ENCODE assay signal across 14 cellular contexts in genomic region chr14:22972313-22972930, GRCh38. TPM values are rescaled to one million over a fixed set of nuclear protein-coding genes. Genes with fewer than 3 reads are reported as not detected.
DNase-seq lines count a peak whose midpoint lies in the region; ATAC-seq and TF ChIP-seq lines count a peak whose summit lies in the region.
"Had no signal": no experiment of that assay in that cellular context is flagged by ENCODE, and none has a peak within 500 bp of the region (broad histone marks: within the 10 kb centered on the region; RNA-seq: fewer than 3 reads in every experiment).

No MANE protein-coding gene starts in this region.

- H3K27ac ChIP-seq in mammary epithelial cell (ENCODE audit: insufficient read depth, low read depth, low read length) (no peak overlapping the region), IMR-90 (ENCODE audit: insufficient read depth, low read length) (no peak overlapping the region), SK-N-MC (0 out of 2 replicates have a peak overlapping the region, but pooled peaks have one; percentile 35)
- H3K27ac ChIP-seq: 22Rv1 had no signal

- H3K9me1 ChIP-seq in IMR-90 (ENCODE audit: insufficient read depth, low read length), result no peaks in the 10 kb centered on the region

- intact Hi-C loops in MCF 10A (cut with micrococcal nuclease) (no loop called here), mammary epithelial cell (cut with micrococcal nuclease) (loop anchor here (10.0 kb wide), 1 partner anchor 332 kb away; the partner anchor contains the start of genes BCL2L2 and PPP1R3E), IMR-90 (cut with micrococcal nuclease) (no loop called here)

- H3K36me3 ChIP-seq in mammary epithelial cell (ENCODE audit: insufficient read depth, low read length) (peaks cover 42% of the 10 kb centered on the region), IMR-90 (ENCODE audit: control insufficient read depth, insufficient read depth, low read length) (peaks cover 48% of the 10 kb centered on the region), SK-N-MC (ENCODE audit: insufficient read depth, low read length) (peaks cover 64% of the 10 kb centered on the region)

- H3K9me3 ChIP-seq in mammary epithelial cell (replicated peaks; ENCODE audit: insufficient read depth, low read length) (no peaks in the 10 kb centered on the region), IMR-90 (ENCODE audit: control insufficient read depth, insufficient read depth, low read length) (no peaks in the 10 kb centered on the region), SK-N-MC (ENCODE audit: low read depth, low read length) (no peaks in the 10 kb centered on the region)

- BruUV-seq in MCF 10A (replicated peaks; lab: Mats Ljungman, UMichigan) (TSS peak; percentile 21), mammary epithelial cell (replicated peaks; lab: Mats Ljungman, UMichigan) (no TSS peak), IMR-90 (replicated peaks; lab: Mats Ljungman, UMichigan) (TSS peak; percentile 65)

- H3K18ac ChIP-seq in IMR-90 (ENCODE audit: low read depth, low read length), result no peak overlapping the region

- H3K4me3 ChIP-seq in mammary epithelial cell (replicated peaks in 1 of 3; ENCODE audit: insufficient read depth in 1 of 3, low read depth in 2 of 3, low read length in 3 of 3), result no peak overlapping the region
- H3K4me3 ChIP-seq in IMR-90 (ENCODE audit: insufficient read depth, low read depth, low read length), result no peak overlapping the region
- no peak overlapping the region for H3K4me3 ChIP-seq in SK-N-MC
- H3K4me3 ChIP-seq: GM12878, GM23338 had no signal

- H2BK20ac ChIP-seq in IMR-90 (ENCODE audit: low read depth, low read length), result no peak overlapping the region

- no peaks in the 10 kb centered on the region for H3K27me3 Mint-ChIP-seq in MCF 10A (ENCODE audit: insufficient read depth, unreplicated experiment)
- peaks cover 6% of the 10 kb centered on the region for H3K27me3 Mint-ChIP-seq in nephron progenitor cell (ENCODE audit: low read depth, poor library complexity)

- H2AFZ ChIP-seq in mammary epithelial cell (ENCODE audit: low read depth, low read length) (no peak overlapping the region), IMR-90 (replicated peaks; ENCODE audit: low read length, poor library complexity) (no peak overlapping the region)
- H2AFZ ChIP-seq: GM23338 had no signal

- POLR2A ChIA-PET in MCF 10A (lab: Yijun Ruan, JAX), result interaction anchor here (0.8 to 4.0 kb wide), 9 partner anchors 9 to 326 kb away, joined by 3 to 53 read pairs (median 15); partner anchors contain the start of genes ACIN1, AJUBA, C14orf119 and HAUS4
- POLR2A ChIA-PET in IMR-90 (lab: Charles Lee; ENCODE audit: unreplicated experiment), result interaction anchor here (0.5 to 1.5 kb wide), 2 partner anchors 11 to 34 kb away, joined by 5 read pairs; partner anchors contain the start of gene AJUBA

- H3K4me3 Mint-ChIP-seq in MCF 10A (ENCODE audit: unreplicated experiment), result no peak overlapping the region
- H3K4me3 Mint-ChIP-seq in nephron progenitor cell, result no peak overlapping the region
- H3K4me3 Mint-ChIP-seq: GM23338 had no signal

- no peak overlapping the region for H3K56ac ChIP-seq in IMR-90 (ENCODE audit: extremely low read depth, insufficient read depth, low read length)

- H3K4me1 ChIP-seq in mammary epithelial cell (ENCODE audit: insufficient read depth, low read length) (peaks cover 31% of the 10 kb centered on the region), IMR-90 (ENCODE audit: control insufficient read depth, insufficient read depth, low read length) (peaks cover 19% of the 10 kb centered on the region)

- DNase-seq in MCF 10A (ENCODE audit: unreplicated experiment) (no peak), mammary epithelial cell (no peak), IMR-90 (no peak), SK-N-MC (ENCODE audit: low read depth, low spot score) (no peak), nephron progenitor cell (no peak), SHP77 treated with DMSO at 0.1 percent for 48 hours (lab: John Stamatoyannopoulos, UW) (no peak), cerebellar nuclear complex (lab: John Stamatoyannopoulos, UW) (no peak), COLO829 (ENCODE audit: low spot score) (no peak)
- DNase-seq: CD8-positive, alpha-beta memory T cell; DMS79; H7 had no signal

- no peak overlapping the region for H2BK15ac ChIP-seq in IMR-90 (ENCODE audit: low read depth, low read length)

- H3K14ac ChIP-seq in IMR-90 (replicated peaks; ENCODE audit: low read depth, low read length), result no peak overlapping the region

- no peak for TF ChIP-seq POLR2A in IMR-90 (IDR thresholded peaks at IDR 0.05; ENCODE audit: low read depth, low read length)

- TF ChIP-seq CTCF in MCF 10A (IDR thresholded peaks at IDR 0.05; ENCODE audit: unreplicated experiment), result no peak
- TF ChIP-seq CTCF in mammary epithelial cell (conservative IDR thresholded peaks at IDR 0.05 in 1 of 2, IDR thresholded peaks at IDR 0.05 in 1 of 2; ENCODE audit: extremely low read depth in 1 of 2, insufficient read depth in 1 of 2, low read depth in 1 of 2, low read length in 2 of 2), result no peak
- TF ChIP-seq CTCF in IMR-90 (conservative IDR thresholded peaks at IDR 0.05; ENCODE audit: low read depth, low read length), result no peak
- TF ChIP-seq CTCF in nephron progenitor cell (IDR thresholded peaks at IDR 0.05), result no peak

- TF ChIP-seq RAD21 in IMR-90 (IDR thresholded peaks at IDR 0.05; ENCODE audit: low read length), result no peak

- no peak overlapping the region for H2BK5ac ChIP-seq in IMR-90 (ENCODE audit: low read depth, low read length, poor library complexity, severe bottlenecking)

- in situ Hi-C loops in mammary epithelial cell (cut with MboI; ENCODE audit: low sequenced_read_pairs in 2 of 2) (no loop called here), IMR-90 (cut with MboI; ENCODE audit: low sequenced_read_pairs) (no loop called here)

- H4K5ac ChIP-seq in IMR-90 (ENCODE audit: low read depth, low read length), result no peak overlapping the region

- dilution Hi-C loops in mammary epithelial cell (cut with HindIII; ENCODE audit: low sequenced_read_pairs) (loop anchor here (10.0 kb wide), 1 partner anchor 332 kb away; the partner anchor contains the start of genes BCL2L2 and PPP1R3E), IMR-90 (cut with HindIII; ENCODE audit: low sequenced_read_pairs, unreplicated experiment) (no loop called here)

- H2AK5ac ChIP-seq in IMR-90 (ENCODE audit: low read depth, low read length), result no peak overlapping the region

- peaks cover 97% of the 10 kb centered on the region for H3K36me3 Mint-ChIP-seq in MCF 10A (ENCODE audit: insufficient read depth, unreplicated experiment)
- H3K36me3 Mint-ChIP-seq in nephron progenitor cell (ENCODE audit: low read depth), result peaks cover 69% of the 10 kb centered on the region

- no peak overlapping the region for H3K4ac ChIP-seq in IMR-90 (ENCODE audit: low read depth, low read length)

- CTCF ChIA-PET in MCF 10A (lab: Yijun Ruan, JAX) (interaction anchor here (0.5 to 17.1 kb wide), 26 partner anchors 10 to 1976 kb away, joined by 3 to 331 read pairs (median 4); partner anchors contain the start of genes AJUBA, CDH24 and HAUS4), mammary epithelial cell (lab: Charles Lee; ENCODE audit: low non-redundant PET) (no interaction called here), IMR-90 (lab: Yijun Ruan, JAX) (interaction anchor here (0.8 to 2.4 kb wide), 3 partner anchors 11 to 22 kb away, joined by 5 to 8 read pairs (median 7); no protein-coding TSS in a partner anchor)

- H3K27ac Mint-ChIP-seq in MCF 10A (ENCODE audit: low read depth, unreplicated experiment) (no peak overlapping the region), nephron progenitor cell (peak overlapping the region; percentile 79)
- H3K27ac Mint-ChIP-seq: CD8-positive, alpha-beta memory T cell; GM23338 had no signal

- H2BK120ac ChIP-seq in IMR-90 (ENCODE audit: low read depth, low read length), result no peak overlapping the region

- H3K4me2 ChIP-seq in mammary epithelial cell (ENCODE audit: insufficient read depth, low read depth, low read length) (no peak overlapping the region), IMR-90 (ENCODE audit: low read depth, low read length) (no peak overlapping the region)
- H3K4me2 ChIP-seq: GM23338 had no signal

- H2AK9ac ChIP-seq in IMR-90 (replicated peaks; ENCODE audit: low read depth, low read length, poor library complexity), result peak overlapping the region; percentile 23

- H4K20me1 ChIP-seq in mammary epithelial cell (ENCODE audit: insufficient read depth, low read length), result no peaks in the 10 kb centered on the region
- H4K20me1 ChIP-seq in IMR-90 (ENCODE audit: insufficient read depth, low read length), result peaks cover 30% of the 10 kb centered on the region

- H3K9me3 Mint-ChIP-seq in MCF 10A (ENCODE audit: unreplicated experiment) (no peaks in the 10 kb centered on the region), nephron progenitor cell (no peaks in the 10 kb centered on the region)
- H3K9me3 Mint-ChIP-seq: CD8-positive, alpha-beta memory T cell; GM23338 had no signal

- no peak overlapping the region for H4K8ac ChIP-seq in IMR-90 (ENCODE audit: low read depth in 2 of 2, low read length in 2 of 2)

- ATAC-seq in IMR-90 (ENCODE audit: low read depth), result no peak
- ATAC-seq: GM23338 had no signal

- H3K9ac ChIP-seq in mammary epithelial cell (ENCODE audit: insufficient read depth, low read length), result no peak overlapping the region
- no peak overlapping the region for H3K9ac ChIP-seq in IMR-90 (ENCODE audit: low read depth, low read length)
- no peak overlapping the region for H3K9ac ChIP-seq in SK-N-MC (ENCODE audit: insufficient read length)

- 0 out of 2 replicates have a peak overlapping the region, but pooled peaks have one; percentile 33 for H3K23ac ChIP-seq in IMR-90 (ENCODE audit: low read depth, low read length)

- no peak overlapping the region for H4K91ac ChIP-seq in IMR-90 (ENCODE audit: insufficient read depth, low read depth, low read length)

- 75% methylated on average over 2 of the region's 2 CpGs for WGBS in mammary epithelial cell (ENCODE audit: low coverage, missing lambda C conversion rate)
- no CpG with 5 or more reads among the region's 2 CpGs for WGBS in IMR-90 (ENCODE audit: extremely low coverage in 2 of 2, insufficient read length in 1 of 2), 2 experiments

- H3K27me3 ChIP-seq in mammary epithelial cell (ENCODE audit: insufficient read depth, low read length), result no peaks in the 10 kb centered on the region
- H3K27me3 ChIP-seq in IMR-90 (ENCODE audit: control insufficient read depth, insufficient read depth, low read length), result no peaks in the 10 kb centered on the region

- peaks cover 41% of the 10 kb centered on the region for H3K4me1 Mint-ChIP-seq in MCF 10A (ENCODE audit: insufficient read depth, unreplicated experiment)
- H3K4me1 Mint-ChIP-seq in nephron progenitor cell, result peaks cover 34% of the 10 kb centered on the region
- H3K4me1 Mint-ChIP-seq: CD8-positive, alpha-beta memory T cell had no signal

- H3K79me2 ChIP-seq in mammary epithelial cell (ENCODE audit: insufficient read depth, low read length), result peaks cover 51% of the 10 kb centered on the region

- peaks cover 33 to 51% of the 10 kb centered on the region in 2 experiments for H3K79me1 ChIP-seq in IMR-90 (ENCODE audit: low read depth in 1 of 2, low read length in 2 of 2)

RNA-seq across cellular contexts. Expression of gene AJUBA, which starts 9.9 kb away (rescaled TPM):
- total RNA-seq in MCF 10A (2022) (82.1 and 138 TPM in 2 replicates), mammary epithelial cell (100 to 1,000 TPM; 234 to 275 TPM), IMR-90 (2012; rRNA removed) (57.2 and 67.6 TPM in 2 replicates)
- polyA plus RNA-seq in mammary epithelial cell (88.5 TPM), IMR-90 (2012; rRNA removed) (46.3 and 46.4 TPM in 2 replicates)
- polyA minus RNA-seq in mammary epithelial cell, result 247 TPM
- 31.5 and 33.3 TPM in 2 replicates for polyA plus RNA-seq in IMR-90 (2012; cell fraction: cytosol; rRNA removed)
- polyA plus RNA-seq in IMR-90 (2012; cell fraction: nucleus; rRNA removed; ENCODE audit: low replicate concordance), result 56.1 and 57.4 TPM in 2 replicates

RNA-seq across cellular contexts. Expression of gene HAUS4, which starts 15.5 kb away (rescaled TPM):
- total RNA-seq in MCF 10A (2022) (39.0 and 44.4 TPM in 2 replicates), mammary epithelial cell (10 to 100 TPM; 32.0 to 35.0 TPM), IMR-90 (2012; rRNA removed) (19.2 and 24.2 TPM in 2 replicates)
- polyA plus RNA-seq in mammary epithelial cell (29.9 TPM), IMR-90 (2012; rRNA removed) (13.5 and 16.9 TPM in 2 replicates)
- polyA minus RNA-seq in mammary epithelial cell, result 33.4 TPM
- polyA plus RNA-seq in IMR-90 (2012; cell fraction: cytosol; rRNA removed), result 6.4 and 11.7 TPM in 2 replicates
- polyA plus RNA-seq in IMR-90 (2012; cell fraction: nucleus; rRNA removed; ENCODE audit: low replicate concordance), result 11.4 and 23.7 TPM in 2 replicates

RNA-seq across cellular contexts. Expression of gene C14orf93, which starts 37.5 kb away (rescaled TPM):
- total RNA-seq in MCF 10A (2022), result 6.1 and 7.1 TPM in 2 replicates
- total RNA-seq in mammary epithelial cell, result 1 to 10 TPM; 3.6 to 6.7 TPM
- 6.7 TPM for polyA plus RNA-seq in mammary epithelial cell
- not detected for polyA minus RNA-seq in mammary epithelial cell
- 4.7 and 5.7 TPM in 2 replicates for total RNA-seq in IMR-90 (2012; rRNA removed)
- 4.7 and 5.4 TPM in 2 replicates for polyA plus RNA-seq in IMR-90 (2012; rRNA removed)
- 3.8 and 5.1 TPM in 2 replicates for polyA plus RNA-seq in IMR-90 (2012; cell fraction: cytosol; rRNA removed)
- polyA plus RNA-seq in IMR-90 (2012; cell fraction: nucleus; rRNA removed; ENCODE audit: low replicate concordance), result 10.0 and 12.8 TPM in 2 replicates

RNA-seq across cellular contexts. Expression of gene PRMT5, which starts 43.2 kb away (rescaled TPM):
- total RNA-seq in MCF 10A (2022), result 175 and 201 TPM in 2 replicates
- total RNA-seq in mammary epithelial cell, result 100 to 1,000 TPM in 1 of 2 donors, 10 to 100 TPM in 1; 61.3 to 120 TPM
- 217 TPM for polyA plus RNA-seq in mammary epithelial cell
- polyA minus RNA-seq in mammary epithelial cell, result 327 TPM
- 92.2 and 99.3 TPM in 2 replicates for total RNA-seq in IMR-90 (2012; rRNA removed)
- 136 and 152 TPM in 2 replicates for polyA plus RNA-seq in IMR-90 (2012; rRNA removed)
- polyA plus RNA-seq in IMR-90 (2012; cell fraction: cytosol; rRNA removed), result 94.8 and 121 TPM in 2 replicates
- polyA plus RNA-seq in IMR-90 (2012; cell fraction: nucleus; rRNA removed; ENCODE audit: low replicate concordance), result 94.0 and 146 TPM in 2 replicates

RNA-seq across cellular contexts. Expression of gene RBM23, which starts 53.5 kb away (rescaled TPM):
- total RNA-seq in MCF 10A (2022) (57.6 and 60.6 TPM in 2 replicates), mammary epithelial cell (10 to 100 TPM; 38.7 to 55.8 TPM), IMR-90 (2012; rRNA removed) (375 and 830 TPM in 2 replicates)
- polyA plus RNA-seq in mammary epithelial cell (52.0 TPM), IMR-90 (2012; rRNA removed) (43.4 and 44.7 TPM in 2 replicates)
- 53.5 TPM for polyA minus RNA-seq in mammary epithelial cell
- polyA plus RNA-seq in IMR-90 (2012; cell fraction: cytosol; rRNA removed), result 35.2 and 53.2 TPM in 2 replicates
- polyA plus RNA-seq in IMR-90 (2012; cell fraction: nucleus; rRNA removed; ENCODE audit: low replicate concordance), result 61.2 and 73.0 TPM in 2 replicates
